Comparison of ENCODE assay signal across 1 cellular context in the genomic region with DNA sequence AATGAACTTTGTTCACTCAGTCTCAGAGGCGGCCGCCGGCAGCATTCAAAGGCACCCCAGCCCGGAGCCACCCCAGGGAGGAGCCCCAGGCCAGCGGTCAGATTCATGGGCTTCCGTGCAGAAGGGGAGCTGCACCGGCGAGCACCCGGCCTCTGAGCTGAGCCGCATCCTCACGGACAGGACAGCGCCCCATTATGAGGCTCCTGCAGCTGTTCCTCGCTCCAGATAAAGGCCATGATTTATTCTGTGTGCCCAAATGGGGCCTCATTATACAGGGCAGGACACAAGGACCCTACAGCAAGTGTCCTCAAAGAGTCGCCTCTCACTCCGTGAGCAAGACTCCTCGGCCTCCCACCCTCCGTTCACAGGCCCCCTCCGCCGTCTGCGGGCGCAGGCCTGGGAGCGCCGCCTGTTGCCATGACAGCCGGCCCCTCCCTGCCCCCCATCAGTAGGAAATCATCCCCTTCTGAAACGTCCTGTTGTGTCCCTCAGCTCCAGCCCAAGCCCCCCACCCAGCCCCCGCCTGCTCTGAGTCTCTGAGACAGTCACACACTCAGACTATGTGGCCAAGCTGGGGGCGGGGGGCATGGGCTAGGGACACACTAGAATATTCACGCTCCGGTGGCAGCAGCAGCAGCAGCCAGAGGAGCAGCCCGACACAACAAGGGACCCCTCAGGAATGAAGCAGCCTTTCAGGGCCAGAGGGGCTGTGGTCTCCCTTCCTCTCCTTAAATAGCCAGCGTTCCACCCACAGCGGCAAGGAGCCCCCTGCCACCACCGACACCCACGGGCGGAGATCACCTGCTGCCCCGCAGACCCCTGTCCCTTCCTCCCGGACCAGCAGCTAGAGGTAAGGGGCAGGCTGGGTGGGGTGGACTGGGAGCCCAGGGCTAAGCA.
TF ChIP-seq lines count a peak whose summit lies in the region.

A gene with protein sequence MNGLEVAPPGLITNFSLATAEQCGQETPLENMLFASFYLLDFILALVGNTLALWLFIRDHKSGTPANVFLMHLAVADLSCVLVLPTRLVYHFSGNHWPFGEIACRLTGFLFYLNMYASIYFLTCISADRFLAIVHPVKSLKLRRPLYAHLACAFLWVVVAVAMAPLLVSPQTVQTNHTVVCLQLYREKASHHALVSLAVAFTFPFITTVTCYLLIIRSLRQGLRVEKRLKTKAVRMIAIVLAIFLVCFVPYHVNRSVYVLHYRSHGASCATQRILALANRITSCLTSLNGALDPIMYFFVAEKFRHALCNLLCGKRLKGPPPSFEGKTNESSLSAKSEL (plus strand): TSS at position 759 of the 897 bp plus-strand sequence. CDS start 4,583 bp downstream, outside the sequence.

TF ChIP-seq in HepG2, 621 proteins besides CTCF, POLR2A, EP300 and RAD21 (continued from another document):
- TF ChIP-seq, protein P1, sequence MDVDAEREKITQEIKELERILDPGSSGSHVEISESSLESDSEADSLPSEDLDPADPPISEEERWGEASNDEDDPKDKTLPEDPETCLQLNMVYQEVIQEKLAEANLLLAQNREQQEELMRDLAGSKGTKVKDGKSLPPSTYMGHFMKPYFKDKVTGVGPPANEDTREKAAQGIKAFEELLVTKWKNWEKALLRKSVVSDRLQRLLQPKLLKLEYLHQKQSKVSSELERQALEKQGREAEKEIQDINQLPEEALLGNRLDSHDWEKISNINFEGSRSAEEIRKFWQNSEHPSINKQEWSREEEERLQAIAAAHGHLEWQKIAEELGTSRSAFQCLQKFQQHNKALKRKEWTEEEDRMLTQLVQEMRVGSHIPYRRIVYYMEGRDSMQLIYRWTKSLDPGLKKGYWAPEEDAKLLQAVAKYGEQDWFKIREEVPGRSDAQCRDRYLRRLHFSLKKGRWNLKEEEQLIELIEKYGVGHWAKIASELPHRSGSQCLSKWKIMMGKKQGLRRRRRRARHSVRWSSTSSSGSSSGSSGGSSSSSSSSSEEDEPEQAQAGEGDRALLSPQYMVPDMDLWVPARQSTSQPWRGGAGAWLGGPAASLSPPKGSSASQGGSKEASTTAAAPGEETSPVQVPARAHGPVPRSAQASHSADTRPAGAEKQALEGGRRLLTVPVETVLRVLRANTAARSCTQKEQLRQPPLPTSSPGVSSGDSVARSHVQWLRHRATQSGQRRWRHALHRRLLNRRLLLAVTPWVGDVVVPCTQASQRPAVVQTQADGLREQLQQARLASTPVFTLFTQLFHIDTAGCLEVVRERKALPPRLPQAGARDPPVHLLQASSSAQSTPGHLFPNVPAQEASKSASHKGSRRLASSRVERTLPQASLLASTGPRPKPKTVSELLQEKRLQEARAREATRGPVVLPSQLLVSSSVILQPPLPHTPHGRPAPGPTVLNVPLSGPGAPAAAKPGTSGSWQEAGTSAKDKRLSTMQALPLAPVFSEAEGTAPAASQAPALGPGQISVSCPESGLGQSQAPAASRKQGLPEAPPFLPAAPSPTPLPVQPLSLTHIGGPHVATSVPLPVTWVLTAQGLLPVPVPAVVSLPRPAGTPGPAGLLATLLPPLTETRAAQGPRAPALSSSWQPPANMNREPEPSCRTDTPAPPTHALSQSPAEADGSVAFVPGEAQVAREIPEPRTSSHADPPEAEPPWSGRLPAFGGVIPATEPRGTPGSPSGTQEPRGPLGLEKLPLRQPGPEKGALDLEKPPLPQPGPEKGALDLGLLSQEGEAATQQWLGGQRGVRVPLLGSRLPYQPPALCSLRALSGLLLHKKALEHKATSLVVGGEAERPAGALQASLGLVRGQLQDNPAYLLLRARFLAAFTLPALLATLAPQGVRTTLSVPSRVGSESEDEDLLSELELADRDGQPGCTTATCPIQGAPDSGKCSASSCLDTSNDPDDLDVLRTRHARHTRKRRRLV (CRISPR knock-in tag; IDR thresholded peaks at IDR 0.05), result no peak
- no peak for TF ChIP-seq SRY (CRISPR knock-in tag; IDR thresholded peaks at IDR 0.05)
- no peak for TF ChIP-seq SYNCRIP (IDR thresholded peaks at IDR 0.05; ENCODE audit: insufficient read depth, low read depth, low read length)
- no peak for TF ChIP-seq TCF12 (IDR thresholded peaks at IDR 0.05)
- TF ChIP-seq TCF12 (CRISPR knock-in tag; IDR thresholded peaks at IDR 0.05), result no peak
- TF ChIP-seq ZNF253 (CRISPR knock-in tag; IDR thresholded peaks at IDR 0.05; ENCODE audit: borderline replicate concordance), result no peak
- no peak for TF ChIP-seq SOX5 (CRISPR knock-in tag; IDR thresholded peaks at IDR 0.05; ENCODE audit: borderline replicate concordance)
- no peak for TF ChIP-seq ATF7 (IDR thresholded peaks at IDR 0.05)
- no peak for TF ChIP-seq ATF7 (CRISPR knock-in tag; IDR thresholded peaks at IDR 0.05)
- no peak for TF ChIP-seq KDM5A (IDR thresholded peaks at IDR 0.05; ENCODE audit: borderline replicate concordance, low read length)
- TF ChIP-seq BCL6 (CRISPR knock-in tag; IDR thresholded peaks at IDR 0.05), result no peak
- TF ChIP-seq MIER3 (CRISPR knock-in tag; IDR thresholded peaks at IDR 0.05; ENCODE audit: borderline replicate concordance), result no peak
- TF ChIP-seq, protein P2, sequence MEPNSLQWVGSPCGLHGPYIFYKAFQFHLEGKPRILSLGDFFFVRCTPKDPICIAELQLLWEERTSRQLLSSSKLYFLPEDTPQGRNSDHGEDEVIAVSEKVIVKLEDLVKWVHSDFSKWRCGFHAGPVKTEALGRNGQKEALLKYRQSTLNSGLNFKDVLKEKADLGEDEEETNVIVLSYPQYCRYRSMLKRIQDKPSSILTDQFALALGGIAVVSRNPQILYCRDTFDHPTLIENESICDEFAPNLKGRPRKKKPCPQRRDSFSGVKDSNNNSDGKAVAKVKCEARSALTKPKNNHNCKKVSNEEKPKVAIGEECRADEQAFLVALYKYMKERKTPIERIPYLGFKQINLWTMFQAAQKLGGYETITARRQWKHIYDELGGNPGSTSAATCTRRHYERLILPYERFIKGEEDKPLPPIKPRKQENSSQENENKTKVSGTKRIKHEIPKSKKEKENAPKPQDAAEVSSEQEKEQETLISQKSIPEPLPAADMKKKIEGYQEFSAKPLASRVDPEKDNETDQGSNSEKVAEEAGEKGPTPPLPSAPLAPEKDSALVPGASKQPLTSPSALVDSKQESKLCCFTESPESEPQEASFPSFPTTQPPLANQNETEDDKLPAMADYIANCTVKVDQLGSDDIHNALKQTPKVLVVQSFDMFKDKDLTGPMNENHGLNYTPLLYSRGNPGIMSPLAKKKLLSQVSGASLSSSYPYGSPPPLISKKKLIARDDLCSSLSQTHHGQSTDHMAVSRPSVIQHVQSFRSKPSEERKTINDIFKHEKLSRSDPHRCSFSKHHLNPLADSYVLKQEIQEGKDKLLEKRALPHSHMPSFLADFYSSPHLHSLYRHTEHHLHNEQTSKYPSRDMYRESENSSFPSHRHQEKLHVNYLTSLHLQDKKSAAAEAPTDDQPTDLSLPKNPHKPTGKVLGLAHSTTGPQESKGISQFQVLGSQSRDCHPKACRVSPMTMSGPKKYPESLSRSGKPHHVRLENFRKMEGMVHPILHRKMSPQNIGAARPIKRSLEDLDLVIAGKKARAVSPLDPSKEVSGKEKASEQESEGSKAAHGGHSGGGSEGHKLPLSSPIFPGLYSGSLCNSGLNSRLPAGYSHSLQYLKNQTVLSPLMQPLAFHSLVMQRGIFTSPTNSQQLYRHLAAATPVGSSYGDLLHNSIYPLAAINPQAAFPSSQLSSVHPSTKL (CRISPR knock-in tag; IDR thresholded peaks at IDR 0.05), result 0 out of 2 replicates have a peak, but pooled peaks have one; percentile 12
- peak; percentile 25 for TF ChIP-seq SRSF1 (optimal IDR thresholded peaks at IDR 0.05; ENCODE audit: low read depth, low read length)
- TF ChIP-seq HDAC2 (CRISPR knock-in tag; IDR thresholded peaks at IDR 0.05), result no peak
- peak; percentile 43; the same call in 1 of the 2 replicates for TF ChIP-seq SALL1 (CRISPR knock-in tag; IDR thresholded peaks at IDR 0.05)
- no peak for TF ChIP-seq AKAP8 (CRISPR knock-in tag; IDR thresholded peaks at IDR 0.05)
- TF ChIP-seq XBP1 (CRISPR knock-in tag; IDR thresholded peaks at IDR 0.05), result no peak
- TF ChIP-seq, protein P3, sequence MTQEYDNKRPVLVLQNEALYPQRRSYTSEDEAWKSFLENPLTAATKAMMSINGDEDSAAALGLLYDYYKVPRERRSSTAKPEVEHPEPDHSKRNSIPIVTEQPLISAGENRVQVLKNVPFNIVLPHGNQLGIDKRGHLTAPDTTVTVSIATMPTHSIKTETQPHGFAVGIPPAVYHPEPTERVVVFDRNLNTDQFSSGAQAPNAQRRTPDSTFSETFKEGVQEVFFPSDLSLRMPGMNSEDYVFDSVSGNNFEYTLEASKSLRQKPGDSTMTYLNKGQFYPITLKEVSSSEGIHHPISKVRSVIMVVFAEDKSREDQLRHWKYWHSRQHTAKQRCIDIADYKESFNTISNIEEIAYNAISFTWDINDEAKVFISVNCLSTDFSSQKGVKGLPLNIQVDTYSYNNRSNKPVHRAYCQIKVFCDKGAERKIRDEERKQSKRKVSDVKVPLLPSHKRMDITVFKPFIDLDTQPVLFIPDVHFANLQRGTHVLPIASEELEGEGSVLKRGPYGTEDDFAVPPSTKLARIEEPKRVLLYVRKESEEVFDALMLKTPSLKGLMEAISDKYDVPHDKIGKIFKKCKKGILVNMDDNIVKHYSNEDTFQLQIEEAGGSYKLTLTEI (CRISPR knock-in tag; conservative IDR thresholded peaks at IDR 0.05), result no peak
- TF ChIP-seq ZSCAN29 (CRISPR knock-in tag; conservative IDR thresholded peaks at IDR 0.05), result no peak
- TF ChIP-seq, protein P4, sequence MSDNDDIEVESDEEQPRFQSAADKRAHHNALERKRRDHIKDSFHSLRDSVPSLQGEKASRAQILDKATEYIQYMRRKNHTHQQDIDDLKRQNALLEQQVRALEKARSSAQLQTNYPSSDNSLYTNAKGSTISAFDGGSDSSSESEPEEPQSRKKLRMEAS (IDR thresholded peaks at IDR 0.05), result no peak
- TF ChIP-seq, protein P5, sequence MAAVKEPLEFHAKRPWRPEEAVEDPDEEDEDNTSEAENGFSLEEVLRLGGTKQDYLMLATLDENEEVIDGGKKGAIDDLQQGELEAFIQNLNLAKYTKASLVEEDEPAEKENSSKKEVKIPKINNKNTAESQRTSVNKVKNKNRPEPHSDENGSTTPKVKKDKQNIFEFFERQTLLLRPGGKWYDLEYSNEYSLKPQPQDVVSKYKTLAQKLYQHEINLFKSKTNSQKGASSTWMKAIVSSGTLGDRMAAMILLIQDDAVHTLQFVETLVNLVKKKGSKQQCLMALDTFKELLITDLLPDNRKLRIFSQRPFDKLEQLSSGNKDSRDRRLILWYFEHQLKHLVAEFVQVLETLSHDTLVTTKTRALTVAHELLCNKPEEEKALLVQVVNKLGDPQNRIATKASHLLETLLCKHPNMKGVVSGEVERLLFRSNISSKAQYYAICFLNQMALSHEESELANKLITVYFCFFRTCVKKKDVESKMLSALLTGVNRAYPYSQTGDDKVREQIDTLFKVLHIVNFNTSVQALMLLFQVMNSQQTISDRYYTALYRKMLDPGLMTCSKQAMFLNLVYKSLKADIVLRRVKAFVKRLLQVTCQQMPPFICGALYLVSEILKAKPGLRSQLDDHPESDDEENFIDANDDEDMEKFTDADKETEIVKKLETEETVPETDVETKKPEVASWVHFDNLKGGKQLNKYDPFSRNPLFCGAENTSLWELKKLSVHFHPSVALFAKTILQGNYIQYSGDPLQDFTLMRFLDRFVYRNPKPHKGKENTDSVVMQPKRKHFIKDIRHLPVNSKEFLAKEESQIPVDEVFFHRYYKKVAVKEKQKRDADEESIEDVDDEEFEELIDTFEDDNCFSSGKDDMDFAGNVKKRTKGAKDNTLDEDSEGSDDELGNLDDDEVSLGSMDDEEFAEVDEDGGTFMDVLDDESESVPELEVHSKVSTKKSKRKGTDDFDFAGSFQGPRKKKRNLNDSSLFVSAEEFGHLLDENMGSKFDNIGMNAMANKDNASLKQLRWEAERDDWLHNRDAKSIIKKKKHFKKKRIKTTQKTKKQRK (IDR thresholded peaks at IDR 0.05; ENCODE audit: low read length), result no peak
- TF ChIP-seq, protein P6, sequence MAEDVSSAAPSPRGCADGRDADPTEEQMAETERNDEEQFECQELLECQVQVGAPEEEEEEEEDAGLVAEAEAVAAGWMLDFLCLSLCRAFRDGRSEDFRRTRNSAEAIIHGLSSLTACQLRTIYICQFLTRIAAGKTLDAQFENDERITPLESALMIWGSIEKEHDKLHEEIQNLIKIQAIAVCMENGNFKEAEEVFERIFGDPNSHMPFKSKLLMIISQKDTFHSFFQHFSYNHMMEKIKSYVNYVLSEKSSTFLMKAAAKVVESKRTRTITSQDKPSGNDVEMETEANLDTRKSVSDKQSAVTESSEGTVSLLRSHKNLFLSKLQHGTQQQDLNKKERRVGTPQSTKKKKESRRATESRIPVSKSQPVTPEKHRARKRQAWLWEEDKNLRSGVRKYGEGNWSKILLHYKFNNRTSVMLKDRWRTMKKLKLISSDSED (CRISPR knock-in tag; IDR thresholded peaks at IDR 0.05), result no peak
- TF ChIP-seq, protein P7, sequence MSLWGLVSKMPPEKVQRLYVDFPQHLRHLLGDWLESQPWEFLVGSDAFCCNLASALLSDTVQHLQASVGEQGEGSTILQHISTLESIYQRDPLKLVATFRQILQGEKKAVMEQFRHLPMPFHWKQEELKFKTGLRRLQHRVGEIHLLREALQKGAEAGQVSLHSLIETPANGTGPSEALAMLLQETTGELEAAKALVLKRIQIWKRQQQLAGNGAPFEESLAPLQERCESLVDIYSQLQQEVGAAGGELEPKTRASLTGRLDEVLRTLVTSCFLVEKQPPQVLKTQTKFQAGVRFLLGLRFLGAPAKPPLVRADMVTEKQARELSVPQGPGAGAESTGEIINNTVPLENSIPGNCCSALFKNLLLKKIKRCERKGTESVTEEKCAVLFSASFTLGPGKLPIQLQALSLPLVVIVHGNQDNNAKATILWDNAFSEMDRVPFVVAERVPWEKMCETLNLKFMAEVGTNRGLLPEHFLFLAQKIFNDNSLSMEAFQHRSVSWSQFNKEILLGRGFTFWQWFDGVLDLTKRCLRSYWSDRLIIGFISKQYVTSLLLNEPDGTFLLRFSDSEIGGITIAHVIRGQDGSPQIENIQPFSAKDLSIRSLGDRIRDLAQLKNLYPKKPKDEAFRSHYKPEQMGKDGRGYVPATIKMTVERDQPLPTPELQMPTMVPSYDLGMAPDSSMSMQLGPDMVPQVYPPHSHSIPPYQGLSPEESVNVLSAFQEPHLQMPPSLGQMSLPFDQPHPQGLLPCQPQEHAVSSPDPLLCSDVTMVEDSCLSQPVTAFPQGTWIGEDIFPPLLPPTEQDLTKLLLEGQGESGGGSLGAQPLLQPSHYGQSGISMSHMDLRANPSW (CRISPR knock-in tag; IDR thresholded peaks at IDR 0.05; ENCODE audit: borderline replicate concordance), result no peak
- TF ChIP-seq ZNF891 (CRISPR knock-in tag; IDR thresholded peaks at IDR 0.05), result no peak
- TF ChIP-seq, protein P8, sequence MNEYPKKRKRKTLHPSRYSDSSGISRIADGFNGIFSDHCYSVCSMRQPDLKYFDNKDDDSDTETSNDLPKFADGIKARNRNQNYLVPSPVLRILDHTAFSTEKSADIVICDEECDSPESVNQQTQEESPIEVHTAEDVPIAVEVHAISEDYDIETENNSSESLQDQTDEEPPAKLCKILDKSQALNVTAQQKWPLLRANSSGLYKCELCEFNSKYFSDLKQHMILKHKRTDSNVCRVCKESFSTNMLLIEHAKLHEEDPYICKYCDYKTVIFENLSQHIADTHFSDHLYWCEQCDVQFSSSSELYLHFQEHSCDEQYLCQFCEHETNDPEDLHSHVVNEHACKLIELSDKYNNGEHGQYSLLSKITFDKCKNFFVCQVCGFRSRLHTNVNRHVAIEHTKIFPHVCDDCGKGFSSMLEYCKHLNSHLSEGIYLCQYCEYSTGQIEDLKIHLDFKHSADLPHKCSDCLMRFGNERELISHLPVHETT (CRISPR knock-in tag; conservative IDR thresholded peaks at IDR 0.05), result no peak
- no peak for TF ChIP-seq GZF1 (CRISPR knock-in tag; IDR thresholded peaks at IDR 0.05)
